10 cellular contexts compared by ENCODE assay signal in the genomic region with DNA sequence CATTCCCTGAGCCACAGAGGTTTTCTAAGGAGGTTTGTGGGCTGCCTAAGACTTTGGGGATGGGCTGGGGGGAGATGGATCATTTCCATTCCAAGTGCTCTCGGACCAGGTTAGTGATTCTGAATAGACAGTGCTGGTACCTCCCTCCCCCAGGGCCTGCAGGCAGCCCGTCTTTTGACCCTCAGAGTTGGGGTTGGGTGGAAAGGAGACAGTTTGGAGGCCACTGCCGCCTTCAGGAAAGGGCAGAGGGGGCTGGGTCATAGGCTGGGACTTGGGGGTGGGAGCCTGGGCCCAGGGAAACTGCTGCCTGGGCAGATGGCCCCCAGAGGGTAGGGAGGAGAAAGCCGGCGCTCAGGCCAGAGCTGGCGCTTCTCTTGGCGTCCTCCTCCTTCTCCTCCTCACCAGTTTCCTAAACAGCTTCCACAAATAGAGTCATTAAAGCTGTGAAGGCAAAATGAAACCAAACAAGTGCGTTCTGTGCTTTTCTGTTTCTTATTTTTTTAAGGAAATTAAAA. TPM values are rescaled to one million over a fixed set of nuclear protein-coding genes. Genes with fewer than 3 reads are reported as not detected.
DNase-seq lines count a peak whose midpoint lies in the region; ATAC-seq, FAIRE-seq and TF ChIP-seq lines count a peak whose summit lies in the region.
"Had no signal": no experiment of that assay in that cellular context is flagged by ENCODE, and none has a peak within 500 bp of the region (broad histone marks: within the 10 kb centered on the region; RNA-seq: fewer than 3 reads in every experiment).

No MANE protein-coding gene starts in this region.

- intact Hi-C loops in K562 (cut with micrococcal nuclease), result no loop called here

- in situ Hi-C loops in K562 (cut with MboI), result no loop called here

- DNase-seq in activated CD8-positive, alpha-beta memory T cell treated with anti-CD3 and anti-CD28 coated beads, Interleukin-2, amount 10 ng/mL, durations not matched to agents 7 days and 5 days, result no peak
- no peak for DNase-seq in activated CD8-positive, alpha-beta memory T cell treated with anti-CD3 and anti-CD28 coated beads for 24 hours
- DNase-seq in K562 (ENCODE audit: extremely low read depth in 1 of 4, low spot score in 3 of 4), result no peak
- DNase-seq in left kidney (ENCODE audit: low read depth, low spot score), result peak; percentile 41
- DNase-seq in GM10248 (ENCODE audit: extremely low spot score), result no peak
- DNase-seq in SK-N-DZ (ENCODE audit: low spot score), result no peak
- DNase-seq: activated gamma-delta T cell had no signal

- no peaks in the 10 kb centered on the region for H3K36me3 ChIP-seq in K562 (ENCODE audit: control insufficient read depth, insufficient read depth, low read length)
- H3K36me3 ChIP-seq in thymus (ENCODE audit: control insufficient read depth, insufficient read depth), result no peaks in the 10 kb centered on the region

- H3K36me3 Mint-ChIP-seq in activated CD8-positive, alpha-beta memory T cell treated with anti-CD3 and anti-CD28 coated beads, Interleukin-2, amount 10 ng/mL, durations not matched to agents 7 days and 5 days, result no peaks in the 10 kb centered on the region
- H3K36me3 Mint-ChIP-seq: IgD-negative memory B cell had no signal

- POLR2A ChIA-PET in K562 (lab: Yijun Ruan, JAX), result interaction anchor here (2.0 to 2.7 kb wide), 2 partner anchors 13 to 47 kb away, joined by 7 to 14 read pairs; no protein-coding TSS in a partner anchor
- POLR2A ChIA-PET in GM10248 (lab: Yijun Ruan, JAX), result no interaction called here

- no peak overlapping the region for H3K27ac Mint-ChIP-seq in activated CD8-positive, alpha-beta memory T cell treated with anti-CD3 and anti-CD28 coated beads, Interleukin-2, amount 10 ng/mL, durations not matched to agents 7 days and 5 days
- H3K27ac Mint-ChIP-seq: IgD-negative memory B cell had no signal

- H3K9me3 ChIP-seq in K562 (replicated peaks; ENCODE audit: control insufficient read depth, insufficient read depth, low read depth, low read length) (no peaks in the 10 kb centered on the region), thymus (ENCODE audit: control insufficient read depth) (no peaks in the 10 kb centered on the region)

- peaks cover 10 to 61% of the 10 kb centered on the region in 2 experiments; a peak in 4 of 5 replicates for H3K27me3 ChIP-seq in K562 (ENCODE audit: control insufficient read depth in 2 of 2, insufficient read depth in 2 of 2, low read length in 2 of 2)
- peaks cover 23% of the 10 kb centered on the region for H3K27me3 ChIP-seq in thymus (ENCODE audit: control insufficient read depth, insufficient read depth)

- no peak for FAIRE-seq in K562 (lab: Jason Lieb, UNC)

- peaks cover 0 to 36% of the 10 kb centered on the region in 2 experiments; a peak in 4 of 5 replicates for H3K4me1 ChIP-seq in K562 (replicated peaks in 1 of 2; ENCODE audit: control insufficient read depth in 2 of 2, insufficient read depth in 2 of 2, low read length in 2 of 2)
- H3K4me1 ChIP-seq in thymus (ENCODE audit: control insufficient read depth, insufficient read depth, low read length), result peaks cover 12% of the 10 kb centered on the region

- no peak overlapping the region for H3K4me2 ChIP-seq in K562 (ENCODE audit: insufficient read depth, low read length)

- peaks cover 72% of the 10 kb centered on the region for H3K27me3 Mint-ChIP-seq in activated CD8-positive, alpha-beta memory T cell treated with anti-CD3 and anti-CD28 coated beads, Interleukin-2, amount 10 ng/mL, durations not matched to agents 7 days and 5 days

- no peaks in the 10 kb centered on the region for H3K9me3 Mint-ChIP-seq in activated CD8-positive, alpha-beta memory T cell treated with anti-CD3 and anti-CD28 coated beads, Interleukin-2, amount 10 ng/mL, durations not matched to agents 7 days and 5 days (ENCODE audit: low read depth)
- H3K9me3 Mint-ChIP-seq: IgD-negative memory B cell had no signal

- peaks cover 27% of the 10 kb centered on the region for H4K20me1 ChIP-seq in K562 (replicated peaks; ENCODE audit: control insufficient read depth, insufficient read depth, low read length)

- CTCF ChIA-PET in activated CD8-positive, alpha-beta memory T cell treated with anti-CD3 and anti-CD28 coated beads, Interleukin-2, amount 10 ng/mL, durations not matched to agents 7 days and 5 days (lab: Charles Lee), result no interaction called here
- CTCF ChIA-PET in K562 (lab: Yijun Ruan, JAX; ENCODE audit: low intra/inter-chr PET ratio) (no interaction called here), GM10248 (lab: Yijun Ruan, JAX) (interaction anchor here (0.8 to 2.6 kb wide), 3 partner anchors 10 to 292 kb away, joined by 4 to 10 read pairs (median 7); no protein-coding TSS in a partner anchor)

- no peak for ATAC-seq in activated CD8-positive, alpha-beta memory T cell treated with anti-CD3 and anti-CD28 coated beads, Interleukin-2, amount 10 ng/mL, durations not matched to agents 7 days and 5 days
- no peak for ATAC-seq in K562
- ATAC-seq in GM21381 (IDR thresholded peaks at IDR 0.05; ENCODE audit: unreplicated experiment), result no peak

- BruUV-seq in K562 (replicated peaks; lab: Mats Ljungman, UMichigan), result no TSS peak

- no peak for TF ChIP-seq POLR2A in K562 (conservative IDR thresholded peaks at IDR 0.05)

- 24% methylated on average over 8 of the region's 8 CpGs for WGBS in K562 (ENCODE audit: insufficient coverage, low coverage, missing lambda C conversion rate)
- 61% methylated on average over 8 of the region's 8 CpGs for WGBS in thymus

- H3K4me3 Mint-ChIP-seq in activated CD8-positive, alpha-beta memory T cell treated with anti-CD3 and anti-CD28 coated beads, Interleukin-2, amount 10 ng/mL, durations not matched to agents 7 days and 5 days, result peak overlapping the region; percentile 36

- H2AFZ ChIP-seq in K562 (ENCODE audit: low read depth, low read length), result no peak overlapping the region

- no peak for TF ChIP-seq CTCF in K562 (IDR thresholded peaks at IDR 0.05 in 2 of 3, conservative IDR thresholded peaks at IDR 0.05 in 1 of 3; ENCODE audit: insufficient read depth in 2 of 3, low read depth in 1 of 3, low read length in 3 of 3)
- no peak for TF ChIP-seq CTCF in GM10248 (IDR thresholded peaks at IDR 0.05; ENCODE audit: control extremely low read depth, extremely low read depth, low read depth, missing control alignments)

- H3K9me1 ChIP-seq in K562 (ENCODE audit: control insufficient read depth, insufficient read depth, low read length), result no peaks in the 10 kb centered on the region

- peaks cover 12% of the 10 kb centered on the region for H3K4me1 Mint-ChIP-seq in activated CD8-positive, alpha-beta memory T cell treated with anti-CD3 and anti-CD28 coated beads, Interleukin-2, amount 10 ng/mL, durations not matched to agents 7 days and 5 days

- H3K27ac ChIP-seq in K562 (ENCODE audit: extremely low read depth, low read depth, low read length) (no peak overlapping the region), thymus (ENCODE audit: low read depth) (peak overlapping the region; percentile 15)

- TF ChIP-seq EP300 in K562 (IDR thresholded peaks at IDR 0.05; ENCODE audit: low read length), result no peak

- H3K79me2 ChIP-seq in K562 (ENCODE audit: control insufficient read depth, insufficient read depth, low read length), result no peaks in the 10 kb centered on the region

- TF ChIP-seq RAD21 in K562 (CRISPR knock-in tag; conservative IDR thresholded peaks at IDR 0.05 in 1 of 2, IDR thresholded peaks at IDR 0.05 in 1 of 2), result no peak

- H3K4me3 ChIP-seq in K562 (no peak overlapping the region), thymus (ENCODE audit: low read length) (peak overlapping the region; percentile 50)

- no peak overlapping the region for H3K9ac ChIP-seq in K562 (ENCODE audit: insufficient read depth in 1 of 2, low read depth in 2 of 2, low read length in 2 of 2)

TF ChIP-seq in K562, 482 proteins besides CTCF, POLR2A, EP300 and RAD21:
- TF ChIP-seq NR2C2 (CRISPR knock-in tag; IDR thresholded peaks at IDR 0.05) (no peak), NR2C2 (tag; IDR thresholded peaks at IDR 0.05) (0 out of 2 replicates have a peak, but pooled peaks have one; percentile 7), ZNF699 (CRISPR knock-in tag; IDR thresholded peaks at IDR 0.05; ENCODE audit: insufficient replicate concordance) (no peak), POLR2H (tag; IDR thresholded peaks at IDR 0.05; ENCODE audit: low read depth) (no peak)

RNA-seq across cellular contexts. Expression of a gene that starts 4.4 kb away (rescaled TPM):
- total RNA-seq in activated CD8-positive, alpha-beta memory T cell treated with anti-CD3 and anti-CD28 coated beads, Interleukin-2, amount 10 ng/mL, durations not matched to agents 7 days and 5 days, result under 1 TPM in 1 of 2 experiments, not detected in 1; 0.06 TPM
- total RNA-seq in K562 (2011; cell fraction: chromatin; rRNA removed; ENCODE audit: low replicate concordance), result 1.5 and 4.5 TPM in 2 replicates
- total RNA-seq in K562 (2011; cell fraction: nucleolus; rRNA removed), result 3.7 and 5.2 TPM in 2 replicates
- 3.3 and 3.7 TPM in 2 replicates for total RNA-seq in K562 (2011; cell fraction: nucleoplasm; rRNA removed)
- total RNA-seq in K562 (2014; rRNA removed), result 5.0 and 6.5 TPM in 2 replicates
- total RNA-seq in K562 (2014; rRNA removed; fragmentation: Illumina TruSeq; extraction: Trizol), result 1.7 and 2.1 TPM in 2 replicates
- total RNA-seq in K562 (2015; rRNA removed; fragmentation: Illumina TruSeq; extraction: Trizol), result 2.0 and 2.5 TPM in 2 replicates
- 7.6 and 8.4 TPM in 2 replicates for total RNA-seq in K562 (2021)
- 1.1 and 1.9 TPM in 2 replicates for polyA plus RNA-seq in K562 (2011; rRNA removed)
- 1.7 and 2.5 TPM in 2 replicates for polyA plus RNA-seq in K562 (2011; cell fraction: cytosol; rRNA removed)
- 4.6 and 5.8 TPM in 2 replicates for polyA plus RNA-seq in K562 (2011; cell fraction: nucleus; rRNA removed)
- 7.0 and 71.7 TPM in 2 replicates for polyA plus RNA-seq in K562 (2012)
- 5.4 and 7.2 TPM in 2 replicates for polyA plus RNA-seq in K562 (2014; fragmentation: Illumina TruSeq; extraction: Trizol)
- under 1 TPM; 0.10 to 0.11 TPM for polyA plus RNA-seq in K562 (2014; fragmentation: Nextera tagmentation; extraction: Ambion mirVana)
- polyA plus RNA-seq in K562 (2014; rRNA removed), result 5.7 TPM in 2 replicates
- polyA minus RNA-seq in K562 (2011; rRNA and poly(A)+ RNA removed), result 0.57 and 0.95 TPM in 2 replicates
- 1.2 and 1.5 TPM in 2 replicates for polyA minus RNA-seq in K562 (2011; cell fraction: cytosol; rRNA and poly(A)+ RNA removed)
- polyA minus RNA-seq in K562 (2011; cell fraction: nucleus; rRNA and poly(A)+ RNA removed), result 1.1 and 1.3 TPM in 2 replicates
- polyA plus RNA-seq in thymus, result 2.2 TPM
- polyA plus RNA-seq in SK-N-DZ (2014; cell fraction: cytosol; rRNA removed), result 11.4 and 13.7 TPM in 2 replicates
- 16.8 and 23.9 TPM in 2 replicates for polyA plus RNA-seq in SK-N-DZ (2014; cell fraction: nucleus; rRNA removed)
- polyA plus RNA-seq: IgD-negative memory B cell had no signal
